18 cellular contexts compared by ENCODE assay signal in the genomic region with DNA sequence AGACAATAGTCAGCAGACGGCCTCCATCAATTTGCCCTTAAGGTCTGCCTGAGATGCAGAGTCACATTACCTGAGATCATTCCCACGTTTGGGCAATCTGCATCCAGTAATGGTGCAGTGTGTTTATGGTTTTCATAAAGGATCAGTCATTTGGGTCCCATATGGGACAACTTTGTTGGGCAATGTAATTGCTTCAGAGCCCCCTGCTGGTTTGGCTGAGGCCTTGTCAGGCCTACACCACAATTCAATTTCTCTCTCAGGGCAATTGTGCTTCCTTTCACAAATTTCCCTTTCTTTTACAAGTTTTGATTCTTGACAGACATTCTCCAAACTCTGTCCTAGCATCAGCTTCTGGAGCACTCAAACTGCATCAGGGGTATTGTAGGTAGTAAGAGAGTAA.
DNase-seq lines count a peak whose midpoint lies in the region; ATAC-seq, FAIRE-seq and TF ChIP-seq lines count a peak whose summit lies in the region.
"Had no signal": no experiment of that assay in that cellular context is flagged by ENCODE, and none has a peak within 500 bp of the region (broad histone marks: within the 10 kb centered on the region; RNA-seq: fewer than 3 reads in every experiment).

No MANE protein-coding gene starts in this region.

- H3K4me1 Mint-ChIP-seq in activated CD4-positive, alpha-beta memory T cell treated with anti-CD3 and anti-CD28 coated beads for 36 hours (ENCODE audit: low read depth): no peaks in the 10 kb centered on the region
- H3K4me1 Mint-ChIP-seq: activated naive CD8-positive, alpha-beta T cell treated with anti-CD3 and anti-CD28 coated beads, Interleukin-2, amount 10 ng/mL, durations not matched to agents 7 days and 5 days; natural killer cell had no signal

- peaks cover 1% of the 10 kb centered on the region for H3K27me3 Mint-ChIP-seq in activated CD4-positive, alpha-beta memory T cell treated with anti-CD3 and anti-CD28 coated beads for 36 hours
- H3K27me3 Mint-ChIP-seq: activated naive CD8-positive, alpha-beta T cell treated with anti-CD3 and anti-CD28 coated beads, Interleukin-2, amount 10 ng/mL, durations not matched to agents 7 days and 5 days had no signal

- FAIRE-seq in HepG2 (lab: Jason Lieb, UNC): peak; percentile 78
- FAIRE-seq: TTC549 had no signal

- H3K79me2 ChIP-seq in DOHH2 (ENCODE audit: control insufficient read depth, low read length): no peaks in the 10 kb centered on the region
- H3K79me2 ChIP-seq in HepG2 (ENCODE audit: insufficient read depth, low read length): no peaks in the 10 kb centered on the region

- peak; percentile 1 for DNase-seq in Jurkat, Clone E6-1 (ENCODE audit: low read depth, low spot score)
- DNase-seq in brain microvascular endothelial cell: no peak
- peak; percentile 41 for DNase-seq in HepG2 (ENCODE audit: low spot score)
- DNase-seq in prostate gland (ENCODE audit: low spot score): no peak
- no peak for DNase-seq in activated CD4-positive, alpha-beta memory T cell treated with anti-CD3 and anti-CD28 coated beads for 36 hours
- no peak for DNase-seq in stimulated activated CD4-positive, alpha-beta T cell treated with anti-CD3 and anti-CD28 coated beads, Interleukin-4, amount 100 ng/mL, for 1 hour
- DNase-seq: activated CD8-positive, alpha-beta memory T cell treated with anti-CD3 and anti-CD28 coated beads, Interleukin-2, amount 50 U/mL, for 4 hours; activated naive CD8-positive, alpha-beta T cell treated with anti-CD3 and anti-CD28 coated beads, Interleukin-2, amount 10 ng/mL, durations not matched to agents 7 days and 5 days; CD8-positive, alpha-beta T cell; cortex of kidney; left cardiac atrium; natural killer cell; NCI-H1048 had no signal

- no peak overlapping the region for H2AFZ ChIP-seq in HepG2 (ENCODE audit: low read length)

- H3F3A ChIP-seq in DOHH2 (ENCODE audit: control insufficient read depth, insufficient read depth): no peaks in the 10 kb centered on the region

- in situ Hi-C loops in brain microvascular endothelial cell (cut with HindIII; ENCODE audit: low pct_ligation_motif_present, low sequenced_read_pairs): no loop called here
- in situ Hi-C loops in HepG2 (cut with HindIII; ENCODE audit: extremely low pct_ligation_motif_present, low pct_unique_long_range_greater_than_20kb): loop anchor here (25.0 kb wide), 1 partner anchor 304 kb away; no protein-coding TSS in a partner anchor

- H4K20me1 ChIP-seq in DOHH2 (ENCODE audit: control insufficient read depth, insufficient read depth, low read depth, low read length): no peaks in the 10 kb centered on the region
- no peaks in the 10 kb centered on the region for H4K20me1 ChIP-seq in HepG2 (ENCODE audit: insufficient read depth, low read length)

- POLR2A ChIA-PET in HepG2 (lab: Yijun Ruan, JAX): no interaction called here
- POLR2A ChIA-PET in activated CD4-positive, alpha-beta memory T cell treated with anti-CD3 and anti-CD28 coated beads for 36 hours (lab: Charles Lee): no interaction called here

- H3K9ac ChIP-seq in HepG2 (ENCODE audit: insufficient read depth, low read depth, low read length): no peak overlapping the region

- no peaks in the 10 kb centered on the region for H3K9me2 ChIP-seq in DOHH2 (replicated peaks; ENCODE audit: control insufficient read depth, low read length)

- H3K27ac ChIP-seq in DOHH2 (ENCODE audit: low read depth, low read length): no peak overlapping the region
- H3K27ac ChIP-seq in brain microvascular endothelial cell: no peak overlapping the region
- no peak overlapping the region for H3K27ac ChIP-seq in HepG2 (ENCODE audit: extremely low read length, insufficient read depth, low read length)
- no peak overlapping the region for H3K27ac ChIP-seq in prostate gland
- H3K27ac ChIP-seq: HL-60, thoracic aorta had no signal

- no peak for TF ChIP-seq RAD21 in HepG2 (CRISPR knock-in tag; IDR thresholded peaks at IDR 0.05)

- peaks cover 5% of the 10 kb centered on the region for H3K36me3 Mint-ChIP-seq in activated CD4-positive, alpha-beta memory T cell treated with anti-CD3 and anti-CD28 coated beads for 36 hours

- H3K36me3 ChIP-seq in DOHH2 (ENCODE audit: control insufficient read depth, low read length) (no peaks in the 10 kb centered on the region), brain microvascular endothelial cell (replicated peaks) (no peaks in the 10 kb centered on the region), HepG2 (replicated peaks in 1 of 2; ENCODE audit: control insufficient read depth in 1 of 2, insufficient read depth in 2 of 2, low read length in 2 of 2) (no peaks in the 10 kb centered on the region), prostate gland (no peaks in the 10 kb centered on the region)
- H3K36me3 ChIP-seq: thoracic aorta had no signal

- intact Hi-C loops in HepG2 (cut with micrococcal nuclease; ENCODE audit: unreplicated experiment) (loop anchor here (1.0 to 10.0 kb wide), 4 partner anchors 30 to 772 kb away; no protein-coding TSS in a partner anchor), prostate gland (cut with DNase I) (no loop called here)
- intact Hi-C loops in activated CD4-positive, alpha-beta memory T cell treated with anti-CD3 and anti-CD28 coated beads for 36 hours (cut with micrococcal nuclease): no loop called here

- no peak overlapping the region for H3K27ac Mint-ChIP-seq in activated CD4-positive, alpha-beta memory T cell treated with anti-CD3 and anti-CD28 coated beads for 36 hours
- H3K27ac Mint-ChIP-seq: activated naive CD8-positive, alpha-beta T cell treated with anti-CD3 and anti-CD28 coated beads, Interleukin-2, amount 10 ng/mL, durations not matched to agents 7 days and 5 days; CD8-positive, alpha-beta T cell; natural killer cell had no signal

- peaks cover 20% of the 10 kb centered on the region for H3K9me3 Mint-ChIP-seq in activated CD4-positive, alpha-beta memory T cell treated with anti-CD3 and anti-CD28 coated beads for 36 hours

- no TSS peak for BruUV-seq in HepG2 (replicated peaks; lab: Mats Ljungman, UMichigan)

- no peaks in the 10 kb centered on the region for H3K27me3 ChIP-seq in DOHH2 (ENCODE audit: control insufficient read depth, low read length)
- no peaks in the 10 kb centered on the region for H3K27me3 ChIP-seq in brain microvascular endothelial cell (replicated peaks)
- H3K27me3 ChIP-seq in HepG2 (ENCODE audit: control insufficient read depth in 1 of 2, insufficient read depth in 2 of 2, low read length in 2 of 2): no peaks in the 10 kb centered on the region
- H3K27me3 ChIP-seq in prostate gland (replicated peaks; ENCODE audit: insufficient read depth): no peaks in the 10 kb centered on the region

- H3K4me3 Mint-ChIP-seq in activated CD4-positive, alpha-beta memory T cell treated with anti-CD3 and anti-CD28 coated beads for 36 hours: no peak overlapping the region
- H3K4me3 Mint-ChIP-seq: activated naive CD8-positive, alpha-beta T cell treated with anti-CD3 and anti-CD28 coated beads, Interleukin-2, amount 10 ng/mL, durations not matched to agents 7 days and 5 days; CD8-positive, alpha-beta T cell; natural killer cell had no signal

- no peak for TF ChIP-seq EP300 in HepG2 (IDR thresholded peaks at IDR 0.05; ENCODE audit: low read depth in 2 of 2, low read length in 2 of 2)
- no peak for TF ChIP-seq EP300 in HepG2 (CRISPR knock-in tag; IDR thresholded peaks at IDR 0.05; ENCODE audit: borderline replicate concordance)

- H3K4me3 ChIP-seq in DOHH2 (ENCODE audit: low read length) (no peak overlapping the region), brain microvascular endothelial cell (ENCODE audit: low read depth, low read length) (no peak overlapping the region), HepG2 (replicated peaks in 1 of 3; ENCODE audit: insufficient read depth in 1 of 3, low read depth in 2 of 3, low read length in 3 of 3) (no peak overlapping the region), prostate gland (no peak overlapping the region)
- no peak overlapping the region for H3K4me3 ChIP-seq in Jurkat, Clone E6-1 (ENCODE audit: low read length)
- H3K4me3 ChIP-seq: thoracic aorta had no signal

- CTCF ChIA-PET in HepG2 (lab: Yijun Ruan, JAX; ENCODE audit: low intra/inter-chr PET ratio, low total read pairs): interaction anchor here (1.1 to 1.4 kb wide), 3 partner anchors 113 to 786 kb away, joined by 3 to 6 read pairs (median 3); no protein-coding TSS in a partner anchor
- CTCF ChIA-PET in activated CD4-positive, alpha-beta memory T cell treated with anti-CD3 and anti-CD28 coated beads for 36 hours (lab: Charles Lee): interaction anchor here (1.2 kb wide), 1 partner anchor 30 kb away, joined by 3 read pairs; no protein-coding TSS in a partner anchor

- WGBS in HepG2 (ENCODE audit: low lambda C conversion rate): 36% methylated on average over 2 of the region's 2 CpGs
- WGBS in prostate gland: 80% methylated on average over 2 of the region's 2 CpGs

- peak; percentile 95 for ATAC-seq in HepG2
- no peak for ATAC-seq in HG03457 (IDR thresholded peaks at IDR 0.05; ENCODE audit: unreplicated experiment)
- ATAC-seq: CD8-positive, alpha-beta T cell; left cardiac atrium; natural killer cell had no signal

- TF ChIP-seq POLR2A in HepG2 (IDR thresholded peaks at IDR 0.05; ENCODE audit: insufficient read depth in 1 of 2, low read depth in 2 of 2, low read length in 2 of 2) (no peak), prostate gland (IDR thresholded peaks at IDR 0.05) (no peak)

- peaks cover 28% of the 10 kb centered on the region for H3K9me3 ChIP-seq in DOHH2 (ENCODE audit: control insufficient read depth, insufficient read depth, low read length)
- H3K9me3 ChIP-seq in HepG2 (ENCODE audit: low read length): peaks cover 19% of the 10 kb centered on the region
- H3K9me3 ChIP-seq in prostate gland: no peaks in the 10 kb centered on the region

- H3K4me2 ChIP-seq in DOHH2 (ENCODE audit: low read length) (no peak overlapping the region), HepG2 (ENCODE audit: low read depth, low read length) (no peak overlapping the region)

- peak; percentile 59 for TF ChIP-seq CTCF in DOHH2 (IDR thresholded peaks at IDR 0.05; ENCODE audit: low read depth, low read length, poor library complexity, severe bottlenecking)
- TF ChIP-seq CTCF in brain microvascular endothelial cell (IDR thresholded peaks at IDR 0.05; ENCODE audit: low read depth, low read length, missing control alignments): peak; percentile 44
- peak; percentile 55 for TF ChIP-seq CTCF in HepG2 (CRISPR knock-in tag; IDR thresholded peaks at IDR 0.05)
- TF ChIP-seq CTCF in prostate gland (IDR thresholded peaks at IDR 0.05): no peak

- H3K4me1 ChIP-seq in DOHH2 (ENCODE audit: control insufficient read depth, low read length): no peaks in the 10 kb centered on the region
- no peaks in the 10 kb centered on the region for H3K4me1 ChIP-seq in HepG2 (ENCODE audit: insufficient read depth, low read length)
- no peaks in the 10 kb centered on the region for H3K4me1 ChIP-seq in prostate gland (replicated peaks)

TF ChIP-seq in HepG2, 621 proteins besides CTCF, POLR2A, EP300 and RAD21 (continues in another document):
- TF ChIP-seq SMC3 (IDR thresholded peaks at IDR 0.05; ENCODE audit: low read length): peak; percentile 52; the same call in 1 of the 2 replicates
- TF ChIP-seq, protein P1, sequence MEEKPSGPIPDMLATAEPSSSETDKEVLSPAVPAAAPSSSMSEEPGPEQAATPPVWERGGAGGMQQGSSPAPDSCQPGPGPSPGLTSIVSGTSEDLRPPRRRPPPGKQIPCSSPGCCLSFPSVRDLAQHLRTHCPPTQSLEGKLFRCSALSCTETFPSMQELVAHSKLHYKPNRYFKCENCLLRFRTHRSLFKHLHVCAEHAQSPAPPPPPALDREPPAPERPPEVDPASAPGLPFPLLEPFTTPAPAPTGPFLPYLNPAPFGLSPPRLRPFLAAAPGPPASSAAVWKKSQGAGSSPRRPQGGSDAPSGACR (CRISPR knock-in tag; IDR thresholded peaks at IDR 0.05): no peak

Comparison
In these comparisons a context has a peak if more than half of its experiments do, and no peak if none do; other contexts are left out.
1. CTCF ChIP-seq: peak in DOHH2 (single experiment), brain microvascular endothelial cell (single experiment) and HepG2 (single experiment); none in prostate gland (0 of 4).
2. DNase-seq: peak in Jurkat, Clone E6-1 (single experiment) and HepG2 (single experiment); none in brain microvascular endothelial cell (single experiment), prostate gland (single experiment), activated CD4-positive, alpha-beta memory T cell treated with anti-CD3 and anti-CD28 coated beads for 36 hours (single experiment) and stimulated activated CD4-positive, alpha-beta T cell treated with anti-CD3 and anti-CD28 coated beads, Interleukin-4, amount 100 ng/mL, for 1 hour (single experiment).